In genomic region chr11:134913999-134914590, GRCh38 we compare ENCODE assay signal across 22 cellular contexts.
DNase-seq lines count a peak whose midpoint lies in the region; ATAC-seq, FAIRE-seq and TF ChIP-seq lines count a peak whose summit lies in the region.
"Had no signal": no experiment of that assay in that cellular context is flagged by ENCODE, and none has a peak within 500 bp of the region (broad histone marks: within the 10 kb centered on the region; RNA-seq: fewer than 3 reads in every experiment).

No MANE protein-coding gene starts in this region.

- no peak overlapping the region for H3K4ac ChIP-seq in H9 (ENCODE audit: low read depth, low read length)

- no peaks in the 10 kb centered on the region for H3K36me3 ChIP-seq in bronchial epithelial cell (ENCODE audit: control insufficient read depth, insufficient read depth, low read length)
- H3K36me3 ChIP-seq in neural progenitor cell: no peaks in the 10 kb centered on the region
- H3K36me3 ChIP-seq in CD8-positive, alpha-beta T cell (ENCODE audit: insufficient read depth, low read length): no peaks in the 10 kb centered on the region
- H3K36me3 ChIP-seq: BLaER1 had no signal

- WGBS in H9 (ENCODE audit: extremely low coverage, insufficient read length, low lambda C conversion rate): no CpG with 5 or more reads among the region's 12 CpGs

- H3K4me2 ChIP-seq in neural progenitor cell: no peak overlapping the region
- H3K4me2 ChIP-seq in H9 (ENCODE audit: insufficient read depth, insufficient read length, low read length): no peak overlapping the region
- H3K4me2 ChIP-seq: BLaER1 had no signal

- no peak overlapping the region for H4K5ac ChIP-seq in H9 (ENCODE audit: insufficient read length, low read depth, low read length)

- H2AK5ac ChIP-seq in H9 (ENCODE audit: insufficient read length, low read length): no peak overlapping the region

- no peak for DNase-seq in bronchial epithelial cell (ENCODE audit: low read depth)
- DNase-seq in neural progenitor cell (ENCODE audit: low spot score): no peak
- peak in 1 of 2 donors; percentile 42 for DNase-seq in stimulated activated effector memory CD8-positive, alpha-beta T cell treated with anti-CD3 and anti-CD28 coated beads, Interleukin-12 subunit alpha, Interleukin-12 subunit beta, amount 100 ng/mL, for 72 hours (ENCODE audit: low spot score in 2 of 2)
- no peak for DNase-seq in H9
- no peak for DNase-seq in CD8-positive, alpha-beta T cell
- DNase-seq: CD4-positive, CD25-positive, alpha-beta regulatory T cell; CD8-positive, alpha-beta memory T cell; DMS 273 treated with DMSO at 0.1 percent for 48 hours; DMS79; EL; GDM1; GM23248; H7 had no signal

- no peak overlapping the region for H3T11ph ChIP-seq in H9 (ENCODE audit: low read length)

- H4K91ac ChIP-seq in H9 (ENCODE audit: insufficient read length, low read depth, low read length): no peak overlapping the region

- H3K4me3 Mint-ChIP-seq in neural progenitor cell (no peak overlapping the region), H9 (no peak overlapping the region)
- no peak overlapping the region for H3K4me3 Mint-ChIP-seq in stimulated activated effector memory CD8-positive, alpha-beta T cell treated with anti-CD3 and anti-CD28 coated beads, Interleukin-12 subunit alpha, Interleukin-12 subunit beta, amount 100 ng/mL, for 72 hours
- H3K4me3 Mint-ChIP-seq in CD8-positive, alpha-beta T cell: no peak overlapping the region
- H3K4me3 Mint-ChIP-seq: B cell; CD4-positive, CD25-positive, alpha-beta regulatory T cell; CD8-positive, alpha-beta memory T cell had no signal

- no peak overlapping the region for H3K23ac ChIP-seq in H9 (ENCODE audit: insufficient read length, low read depth, low read length)

- H3K9me3 ChIP-seq in neural progenitor cell (ENCODE audit: low read depth) (no peaks in the 10 kb centered on the region), H9 (ENCODE audit: control insufficient read depth, low read depth, low read length) (no peaks in the 10 kb centered on the region)
- no peaks in the 10 kb centered on the region for H3K9me3 ChIP-seq in CD8-positive, alpha-beta T cell (ENCODE audit: low read length)
- H3K9me3 ChIP-seq: BLaER1 had no signal

- H4K20me1 ChIP-seq in neural progenitor cell (ENCODE audit: low read depth): no peaks in the 10 kb centered on the region
- no peaks in the 10 kb centered on the region for H4K20me1 ChIP-seq in H9 (ENCODE audit: control insufficient read depth, insufficient read depth, insufficient read length)
- H4K20me1 ChIP-seq: BLaER1 had no signal

- H3K79me1 ChIP-seq in H9 (ENCODE audit: insufficient read depth, low read depth, low read length, poor library complexity, severe bottlenecking): no peaks in the 10 kb centered on the region

- CTCF ChIA-PET in CD8-positive, alpha-beta T cell (lab: Charles Lee): no interaction called here

- H3K18ac ChIP-seq in H9 (ENCODE audit: insufficient read length, low read depth, low read length): no peak overlapping the region

- no peak overlapping the region for H3K4me3 ChIP-seq in bronchial epithelial cell (ENCODE audit: low read depth, low read length)
- no peak overlapping the region for H3K4me3 ChIP-seq in neural progenitor cell
- H3K4me3 ChIP-seq in CD8-positive, alpha-beta T cell (ENCODE audit: low read depth, low read length): no peak overlapping the region
- H3K4me3 ChIP-seq: BLaER1, GM12878, GM23248 had no signal

- H2AFZ ChIP-seq in neural progenitor cell (replicated peaks) (no peak overlapping the region), H9 (ENCODE audit: low read length) (no peak overlapping the region)
- H2AFZ ChIP-seq: GM23248 had no signal

- TF ChIP-seq CTCF in bronchial epithelial cell (IDR thresholded peaks at IDR 0.05; ENCODE audit: insufficient read depth, low read length, severe bottlenecking) (no peak), neural progenitor cell (IDR thresholded peaks at IDR 0.05) (no peak), H9 (conservative IDR thresholded peaks at IDR 0.05) (no peak)
- TF ChIP-seq CTCF in CD8-positive, alpha-beta T cell (IDR thresholded peaks at IDR 0.05): no peak

- peak; percentile 5 for ATAC-seq in stimulated activated effector memory CD8-positive, alpha-beta T cell treated with anti-CD3 and anti-CD28 coated beads, Interleukin-12 subunit alpha, Interleukin-12 subunit beta, amount 100 ng/mL, for 72 hours
- ATAC-seq in HG02870 (IDR thresholded peaks at IDR 0.05; ENCODE audit: unreplicated experiment): no peak
- no peak for ATAC-seq in CD8-positive, alpha-beta T cell
- ATAC-seq: GM12878, HCT116 had no signal

- no peak overlapping the region for H2BK120ac ChIP-seq in H9 (ENCODE audit: low read depth, low read length, poor library complexity, severe bottlenecking)

- intact Hi-C loops in CD8-positive, alpha-beta T cell (cut with DNase I, micrococcal nuclease): no loop called here

- H3K27me3 ChIP-seq in bronchial epithelial cell (ENCODE audit: control insufficient read depth, insufficient read depth, low read length) (no peaks in the 10 kb centered on the region), neural progenitor cell (no peaks in the 10 kb centered on the region), H9 (ENCODE audit: insufficient read depth, low read length) (no peaks in the 10 kb centered on the region)
- no peaks in the 10 kb centered on the region for H3K27me3 ChIP-seq in CD8-positive, alpha-beta T cell (ENCODE audit: insufficient read depth, low read length)
- H3K27me3 ChIP-seq: BLaER1 had no signal

- H4K8ac ChIP-seq in H9 (replicated peaks; ENCODE audit: insufficient read length, low read depth, low read length): no peak overlapping the region

- no peaks in the 10 kb centered on the region for H3K9me3 Mint-ChIP-seq in neural progenitor cell
- H3K9me3 Mint-ChIP-seq in stimulated activated effector memory CD8-positive, alpha-beta T cell treated with anti-CD3 and anti-CD28 coated beads, Interleukin-12 subunit alpha, Interleukin-12 subunit beta, amount 100 ng/mL, for 72 hours: no peaks in the 10 kb centered on the region
- H3K9me3 Mint-ChIP-seq in H9: no peaks in the 10 kb centered on the region
- H3K9me3 Mint-ChIP-seq in CD8-positive, alpha-beta T cell: no peaks in the 10 kb centered on the region
- H3K9me3 Mint-ChIP-seq: CD8-positive, alpha-beta memory T cell had no signal

- H3K27me3 Mint-ChIP-seq in neural progenitor cell (ENCODE audit: insufficient read depth, low read depth) (peaks cover 9% of the 10 kb centered on the region), H9 (ENCODE audit: low read depth) (peaks cover 11% of the 10 kb centered on the region)
- H3K27me3 Mint-ChIP-seq in CD8-positive, alpha-beta T cell (ENCODE audit: low read depth): peaks cover 6% of the 10 kb centered on the region

- H3K9ac ChIP-seq in neural progenitor cell (no peak overlapping the region), H9 (ENCODE audit: extremely low read depth, insufficient read length, low read length) (no peak overlapping the region)
- H3K9ac ChIP-seq: BLaER1, GM23248 had no signal

- H3K14ac ChIP-seq in H9 (ENCODE audit: insufficient read depth, low read length): no peak overlapping the region

- H3K4me1 Mint-ChIP-seq in neural progenitor cell: peaks cover 17% of the 10 kb centered on the region
- no peaks in the 10 kb centered on the region for H3K4me1 Mint-ChIP-seq in stimulated activated effector memory CD8-positive, alpha-beta T cell treated with anti-CD3 and anti-CD28 coated beads, Interleukin-12 subunit alpha, Interleukin-12 subunit beta, amount 100 ng/mL, for 72 hours
- H3K4me1 Mint-ChIP-seq in H9: no peaks in the 10 kb centered on the region
- H3K4me1 Mint-ChIP-seq in CD8-positive, alpha-beta T cell (ENCODE audit: low read depth): no peaks in the 10 kb centered on the region
- H3K4me1 Mint-ChIP-seq: B cell; CD4-positive, CD25-positive, alpha-beta regulatory T cell; CD8-positive, alpha-beta memory T cell had no signal

- H3K27ac ChIP-seq in neural progenitor cell (no peak overlapping the region), H9 (ENCODE audit: insufficient read length, low read depth, low read length) (no peak overlapping the region)
- H3K27ac ChIP-seq in CD8-positive, alpha-beta T cell (ENCODE audit: low read depth, low read length): no peak overlapping the region
- H3K27ac ChIP-seq: BLaER1, C4-2B, GM23248 had no signal

- H3K36me3 Mint-ChIP-seq in neural progenitor cell: no peaks in the 10 kb centered on the region
- H3K36me3 Mint-ChIP-seq in stimulated activated effector memory CD8-positive, alpha-beta T cell treated with anti-CD3 and anti-CD28 coated beads, Interleukin-12 subunit alpha, Interleukin-12 subunit beta, amount 100 ng/mL, for 72 hours: no peaks in the 10 kb centered on the region
- H3K36me3 Mint-ChIP-seq in H9 (ENCODE audit: insufficient read depth in 1 of 3, low read depth in 3 of 3): no peaks in the 10 kb centered on the region
- H3K36me3 Mint-ChIP-seq in CD8-positive, alpha-beta T cell: no peaks in the 10 kb centered on the region
- H3K36me3 Mint-ChIP-seq: CD4-positive, CD25-positive, alpha-beta regulatory T cell; CD8-positive, alpha-beta memory T cell had no signal

- H3K23me2 ChIP-seq in H9 (ENCODE audit: insufficient read length, low read depth, low read length, poor library complexity, severe bottlenecking): no peaks in the 10 kb centered on the region

- peak; percentile 60 for FAIRE-seq in bronchial epithelial cell (lab: Jason Lieb, UNC)
- FAIRE-seq: D721Med, GM12878, GM19239, H1 had no signal

- H3K79me2 ChIP-seq in neural progenitor cell (ENCODE audit: low read depth) (no peaks in the 10 kb centered on the region), H9 (ENCODE audit: insufficient read depth, low read length) (no peaks in the 10 kb centered on the region)

- H3K56ac ChIP-seq in H9 (ENCODE audit: insufficient read length, low read depth, low read length): no peak overlapping the region

- H2BK20ac ChIP-seq in H9 (ENCODE audit: low read depth, low read length, poor library complexity, severe bottlenecking): no peak overlapping the region

- no peak overlapping the region for H2BK12ac ChIP-seq in H9 (ENCODE audit: insufficient read length, low read depth, low read length)

- no peak overlapping the region for H2BK15ac ChIP-seq in H9 (ENCODE audit: low read depth, low read length)

- H2BK5ac ChIP-seq in H9 (ENCODE audit: insufficient read length, low read length): no peak overlapping the region

- no peaks in the 10 kb centered on the region for H3F3A ChIP-seq in neural progenitor cell (ENCODE audit: low read depth)

- peak overlapping the region; percentile 34 for H3K27ac Mint-ChIP-seq in neural progenitor cell
- no peak overlapping the region for H3K27ac Mint-ChIP-seq in stimulated activated effector memory CD8-positive, alpha-beta T cell treated with anti-CD3 and anti-CD28 coated beads, Interleukin-12 subunit alpha, Interleukin-12 subunit beta, amount 100 ng/mL, for 72 hours
- no peak overlapping the region for H3K27ac Mint-ChIP-seq in H9
- H3K27ac Mint-ChIP-seq in CD8-positive, alpha-beta T cell: no peak overlapping the region
- H3K27ac Mint-ChIP-seq: B cell; CD8-positive, alpha-beta memory T cell had no signal

- H3K4me1 ChIP-seq in neural progenitor cell: peaks cover 8% of the 10 kb centered on the region
- H3K4me1 ChIP-seq in H9 (ENCODE audit: insufficient read depth, low read length): no peaks in the 10 kb centered on the region
- H3K4me1 ChIP-seq in CD8-positive, alpha-beta T cell (ENCODE audit: insufficient read depth, low read length): no peaks in the 10 kb centered on the region

- POLR2A ChIA-PET in CD8-positive, alpha-beta T cell (lab: Charles Lee): no interaction called here
